Comparison of ENCODE assay signal across 1 cellular context in the genomic region with DNA sequence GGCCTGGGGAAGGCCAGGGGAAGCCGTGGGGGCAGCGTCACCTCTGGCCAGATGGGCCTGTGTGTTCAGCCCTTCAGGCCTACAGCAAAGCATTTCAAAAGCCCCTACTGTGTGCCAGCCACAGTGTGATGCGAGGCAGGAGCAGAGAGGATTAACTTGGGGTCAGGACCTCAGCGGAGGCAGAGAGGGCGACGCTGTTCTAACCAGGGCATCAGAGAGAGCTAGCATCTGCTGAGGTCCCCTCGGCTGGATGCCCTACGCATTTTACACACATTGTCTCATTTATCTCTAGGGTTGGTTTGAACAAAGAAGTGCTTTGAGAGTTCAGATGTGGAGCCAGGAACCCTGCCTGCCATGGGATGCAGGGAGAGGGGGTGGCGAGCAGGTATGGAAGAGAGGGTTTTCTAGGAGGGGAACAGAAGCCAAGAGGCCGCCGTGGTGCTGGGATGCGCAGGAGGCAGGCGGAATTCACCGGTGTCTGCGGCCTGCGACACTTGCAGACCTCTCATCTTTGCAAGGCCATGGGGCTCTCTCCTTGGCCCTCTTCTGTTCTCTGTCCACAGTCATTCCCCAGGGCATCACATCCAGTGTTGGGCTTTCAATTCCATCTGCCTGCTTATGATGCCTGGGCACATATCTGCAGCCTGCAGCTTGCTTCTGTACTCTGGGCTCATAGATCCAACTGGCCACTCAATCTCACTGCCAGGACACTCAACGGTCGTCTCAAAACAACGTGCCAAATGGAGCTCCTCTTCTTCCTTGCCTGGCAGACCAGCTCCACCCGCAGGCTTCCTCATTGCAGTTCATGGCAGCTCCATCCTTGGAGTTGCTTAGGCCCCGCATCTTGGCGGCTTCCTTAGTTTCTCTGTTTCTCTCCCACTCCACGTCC.
TF ChIP-seq lines count a peak whose summit lies in the region.

No MANE protein-coding gene starts in this region.

TF ChIP-seq in HepG2, 621 proteins besides CTCF, POLR2A, EP300 and RAD21 (continued from another document and continues in another):
- TF ChIP-seq, protein P1, sequence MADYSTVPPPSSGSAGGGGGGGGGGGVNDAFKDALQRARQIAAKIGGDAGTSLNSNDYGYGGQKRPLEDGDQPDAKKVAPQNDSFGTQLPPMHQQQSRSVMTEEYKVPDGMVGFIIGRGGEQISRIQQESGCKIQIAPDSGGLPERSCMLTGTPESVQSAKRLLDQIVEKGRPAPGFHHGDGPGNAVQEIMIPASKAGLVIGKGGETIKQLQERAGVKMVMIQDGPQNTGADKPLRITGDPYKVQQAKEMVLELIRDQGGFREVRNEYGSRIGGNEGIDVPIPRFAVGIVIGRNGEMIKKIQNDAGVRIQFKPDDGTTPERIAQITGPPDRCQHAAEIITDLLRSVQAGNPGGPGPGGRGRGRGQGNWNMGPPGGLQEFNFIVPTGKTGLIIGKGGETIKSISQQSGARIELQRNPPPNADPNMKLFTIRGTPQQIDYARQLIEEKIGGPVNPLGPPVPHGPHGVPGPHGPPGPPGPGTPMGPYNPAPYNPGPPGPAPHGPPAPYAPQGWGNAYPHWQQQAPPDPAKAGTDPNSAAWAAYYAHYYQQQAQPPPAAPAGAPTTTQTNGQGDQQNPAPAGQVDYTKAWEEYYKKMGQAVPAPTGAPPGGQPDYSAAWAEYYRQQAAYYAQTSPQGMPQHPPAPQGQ (CRISPR knock-in tag; IDR thresholded peaks at IDR 0.05; ENCODE audit: borderline replicate concordance): peak; percentile 49; the same call in 1 of the 2 replicates
- TF ChIP-seq, protein P2, sequence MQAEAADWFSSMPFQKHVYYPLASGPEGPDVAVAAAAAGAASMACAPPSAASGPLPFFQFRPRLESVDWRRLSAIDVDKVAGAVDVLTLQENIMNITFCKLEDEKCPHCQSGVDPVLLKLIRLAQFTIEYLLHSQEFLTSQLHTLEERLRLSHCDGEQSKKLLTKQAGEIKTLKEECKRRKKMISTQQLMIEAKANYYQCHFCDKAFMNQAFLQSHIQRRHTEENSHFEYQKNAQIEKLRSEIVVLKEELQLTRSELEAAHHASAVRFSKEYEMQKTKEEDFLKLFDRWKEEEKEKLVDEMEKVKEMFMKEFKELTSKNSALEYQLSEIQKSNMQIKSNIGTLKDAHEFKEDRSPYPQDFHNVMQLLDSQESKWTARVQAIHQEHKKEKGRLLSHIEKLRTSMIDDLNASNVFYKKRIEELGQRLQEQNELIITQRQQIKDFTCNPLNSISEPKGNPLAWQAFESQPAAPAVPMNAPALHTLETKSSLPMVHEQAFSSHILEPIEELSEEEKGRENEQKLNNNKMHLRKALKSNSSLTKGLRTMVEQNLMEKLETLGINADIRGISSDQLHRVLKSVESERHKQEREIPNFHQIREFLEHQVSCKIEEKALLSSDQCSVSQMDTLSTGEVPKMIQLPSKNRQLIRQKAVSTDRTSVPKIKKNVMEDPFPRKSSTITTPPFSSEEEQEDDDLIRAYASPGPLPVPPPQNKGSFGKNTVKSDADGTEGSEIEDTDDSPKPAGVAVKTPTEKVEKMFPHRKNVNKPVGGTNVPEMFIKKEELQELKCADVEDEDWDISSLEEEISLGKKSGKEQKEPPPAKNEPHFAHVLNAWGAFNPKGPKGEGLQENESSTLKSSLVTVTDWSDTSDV (CRISPR knock-in tag; IDR thresholded peaks at IDR 0.05): no peak
- TF ChIP-seq, protein P3, sequence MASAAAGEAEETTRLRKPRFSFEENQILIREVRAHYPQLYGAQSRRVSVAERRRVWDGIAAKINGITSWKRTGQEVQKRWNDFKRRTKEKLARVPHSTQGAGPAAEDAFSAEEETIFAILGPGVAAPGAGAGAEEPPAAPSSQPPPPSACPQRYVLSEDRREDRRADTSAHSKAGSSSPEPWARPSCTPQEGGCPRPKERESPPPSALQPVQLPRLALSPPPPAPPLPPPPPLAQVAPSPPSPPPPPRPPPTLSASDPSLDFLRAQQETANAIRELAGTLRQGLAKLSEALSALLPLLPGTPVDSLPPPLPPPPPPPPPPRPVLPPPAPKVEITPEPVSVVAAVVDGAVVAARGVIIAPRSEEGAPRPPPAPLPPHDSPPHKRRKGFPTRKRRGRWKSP (CRISPR knock-in tag; IDR thresholded peaks at IDR 0.05): no peak
- TF ChIP-seq FOXP1 (IDR thresholded peaks at IDR 0.05) (no peak), FOXP1 (CRISPR knock-in tag; IDR thresholded peaks at IDR 0.05) (no peak), XRCC5 (optimal IDR thresholded peaks at IDR 0.05; ENCODE audit: low read length) (no peak), SIN3A (IDR thresholded peaks at IDR 0.05; ENCODE audit: borderline replicate concordance, low read depth, low read length) (no peak), ZBTB21 (CRISPR knock-in tag; IDR thresholded peaks at IDR 0.05) (no peak), MXD4 (CRISPR knock-in tag; IDR thresholded peaks at IDR 0.05) (no peak), PPARG (CRISPR knock-in tag; conservative IDR thresholded peaks at IDR 0.05) (no peak), POLR2AphosphoS5 (IDR thresholded peaks at IDR 0.05; ENCODE audit: low read depth, low read length) (no peak; the same call in 1 of the 2 replicates), ZNF484 (CRISPR knock-in tag; IDR thresholded peaks at IDR 0.05; ENCODE audit: borderline replicate concordance, low read depth) (no peak), GATA4 (IDR thresholded peaks at IDR 0.05; ENCODE audit: borderline replicate concordance, low read depth) (no peak), ZNF768 (CRISPR knock-in tag; IDR thresholded peaks at IDR 0.05) (peak; percentile 43; the same call in 1 of the 2 replicates), BHLHE40 (IDR thresholded peaks at IDR 0.05; ENCODE audit: low read length) (no peak), PTBP1 (IDR thresholded peaks at IDR 0.05; ENCODE audit: low read depth, low read length, poor library complexity, severe bottlenecking) (no peak), ZNF660 (CRISPR knock-in tag; IDR thresholded peaks at IDR 0.05; ENCODE audit: borderline replicate concordance, low read depth) (no peak), SRY (CRISPR knock-in tag; IDR thresholded peaks at IDR 0.05) (no peak), STAG1 (CRISPR knock-in tag; IDR thresholded peaks at IDR 0.05) (peak; percentile 72), PHB2 (IDR thresholded peaks at IDR 0.05; ENCODE audit: partially characterized antibody) (no peak), ZNF775 (CRISPR knock-in tag; IDR thresholded peaks at IDR 0.05; ENCODE audit: borderline replicate concordance) (no peak), ZNF75D (CRISPR knock-in tag; IDR thresholded peaks at IDR 0.05; ENCODE audit: borderline replicate concordance) (no peak), KLF13 (CRISPR knock-in tag; IDR thresholded peaks at IDR 0.05) (0 out of 2 replicates have a peak, but pooled peaks have one; percentile 26), SRSF4 (IDR thresholded peaks at IDR 0.05; ENCODE audit: low read depth, low read length, poor library complexity, severe bottlenecking) (no peak), ZSCAN30 (CRISPR knock-in tag; IDR thresholded peaks at IDR 0.05) (no peak)
- TF ChIP-seq, protein P4, sequence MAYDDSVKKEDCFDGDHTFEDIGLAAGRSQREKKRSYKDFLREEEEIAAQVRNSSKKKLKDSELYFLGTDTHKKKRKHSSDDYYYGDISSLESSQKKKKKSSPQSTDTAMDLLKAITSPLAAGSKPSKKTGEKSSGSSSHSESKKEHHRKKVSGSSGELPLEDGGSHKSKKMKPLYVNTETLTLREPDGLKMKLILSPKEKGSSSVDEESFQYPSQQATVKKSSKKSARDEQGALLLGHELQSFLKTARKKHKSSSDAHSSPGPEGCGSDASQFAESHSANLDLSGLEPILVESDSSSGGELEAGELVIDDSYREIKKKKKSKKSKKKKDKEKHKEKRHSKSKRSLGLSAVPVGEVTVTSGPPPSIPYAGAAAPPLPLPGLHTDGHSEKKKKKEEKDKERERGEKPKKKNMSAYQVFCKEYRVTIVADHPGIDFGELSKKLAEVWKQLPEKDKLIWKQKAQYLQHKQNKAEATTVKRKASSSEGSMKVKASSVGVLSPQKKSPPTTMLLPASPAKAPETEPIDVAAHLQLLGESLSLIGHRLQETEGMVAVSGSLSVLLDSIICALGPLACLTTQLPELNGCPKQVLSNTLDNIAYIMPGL (CRISPR knock-in tag; IDR thresholded peaks at IDR 0.05; ENCODE audit: borderline replicate concordance in 1 of 2, low read depth in 1 of 2): no peak; a peak in 2 of 4 replicates
- TF ChIP-seq, protein P5, sequence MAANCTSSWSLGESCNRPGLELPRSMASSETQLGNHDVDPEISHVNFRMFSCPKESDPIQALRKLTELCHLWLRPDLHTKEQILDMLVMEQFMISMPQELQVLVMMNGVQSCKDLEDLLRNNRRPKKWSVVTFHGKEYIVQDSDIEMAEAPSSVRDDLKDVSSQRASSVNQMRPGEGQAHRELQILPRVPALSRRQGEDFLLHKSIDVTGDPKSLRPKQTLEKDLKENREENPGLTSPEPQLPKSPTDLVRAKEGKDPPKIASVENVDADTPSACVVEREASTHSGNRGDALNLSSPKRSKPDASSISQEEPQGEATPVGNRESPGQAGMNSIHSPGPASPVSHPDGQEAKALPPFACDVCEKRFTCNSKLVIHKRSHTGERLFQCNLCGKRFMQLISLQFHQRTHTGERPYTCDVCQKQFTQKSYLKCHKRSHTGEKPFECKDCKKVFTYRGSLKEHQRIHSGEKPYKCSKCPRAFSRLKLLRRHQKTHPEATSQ (CRISPR knock-in tag; IDR thresholded peaks at IDR 0.05; ENCODE audit: borderline replicate concordance): no peak
- TF ChIP-seq, protein P6, sequence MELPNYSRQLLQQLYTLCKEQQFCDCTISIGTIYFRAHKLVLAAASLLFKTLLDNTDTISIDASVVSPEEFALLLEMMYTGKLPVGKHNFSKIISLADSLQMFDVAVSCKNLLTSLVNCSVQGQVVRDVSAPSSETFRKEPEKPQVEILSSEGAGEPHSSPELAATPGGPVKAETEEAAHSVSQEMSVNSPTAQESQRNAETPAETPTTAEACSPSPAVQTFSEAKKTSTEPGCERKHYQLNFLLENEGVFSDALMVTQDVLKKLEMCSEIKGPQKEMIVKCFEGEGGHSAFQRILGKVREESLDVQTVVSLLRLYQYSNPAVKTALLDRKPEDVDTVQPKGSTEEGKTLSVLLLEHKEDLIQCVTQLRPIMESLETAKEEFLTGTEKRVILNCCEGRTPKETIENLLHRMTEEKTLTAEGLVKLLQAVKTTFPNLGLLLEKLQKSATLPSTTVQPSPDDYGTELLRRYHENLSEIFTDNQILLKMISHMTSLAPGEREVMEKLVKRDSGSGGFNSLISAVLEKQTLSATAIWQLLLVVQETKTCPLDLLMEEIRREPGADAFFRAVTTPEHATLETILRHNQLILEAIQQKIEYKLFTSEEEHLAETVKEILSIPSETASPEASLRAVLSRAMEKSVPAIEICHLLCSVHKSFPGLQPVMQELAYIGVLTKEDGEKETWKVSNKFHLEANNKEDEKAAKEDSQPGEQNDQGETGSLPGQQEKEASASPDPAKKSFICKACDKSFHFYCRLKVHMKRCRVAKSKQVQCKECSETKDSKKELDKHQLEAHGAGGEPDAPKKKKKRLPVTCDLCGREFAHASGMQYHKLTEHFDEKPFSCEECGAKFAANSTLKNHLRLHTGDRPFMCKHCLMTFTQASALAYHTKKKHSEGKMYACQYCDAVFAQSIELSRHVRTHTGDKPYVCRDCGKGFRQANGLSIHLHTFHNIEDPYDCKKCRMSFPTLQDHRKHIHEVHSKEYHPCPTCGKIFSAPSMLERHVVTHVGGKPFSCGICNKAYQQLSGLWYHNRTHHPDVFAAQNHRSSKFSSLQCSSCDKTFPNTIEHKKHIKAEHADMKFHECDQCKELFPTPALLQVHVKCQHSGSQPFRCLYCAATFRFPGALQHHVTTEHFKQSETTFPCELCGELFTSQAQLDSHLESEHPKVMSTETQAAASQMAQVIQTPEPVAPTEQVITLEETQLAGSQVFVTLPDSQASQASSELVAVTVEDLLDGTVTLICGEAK (IDR thresholded peaks at IDR 0.05): no peak
- TF ChIP-seq, protein P6 (CRISPR knock-in tag; IDR thresholded peaks at IDR 0.05): no peak
- TF ChIP-seq, protein P7, sequence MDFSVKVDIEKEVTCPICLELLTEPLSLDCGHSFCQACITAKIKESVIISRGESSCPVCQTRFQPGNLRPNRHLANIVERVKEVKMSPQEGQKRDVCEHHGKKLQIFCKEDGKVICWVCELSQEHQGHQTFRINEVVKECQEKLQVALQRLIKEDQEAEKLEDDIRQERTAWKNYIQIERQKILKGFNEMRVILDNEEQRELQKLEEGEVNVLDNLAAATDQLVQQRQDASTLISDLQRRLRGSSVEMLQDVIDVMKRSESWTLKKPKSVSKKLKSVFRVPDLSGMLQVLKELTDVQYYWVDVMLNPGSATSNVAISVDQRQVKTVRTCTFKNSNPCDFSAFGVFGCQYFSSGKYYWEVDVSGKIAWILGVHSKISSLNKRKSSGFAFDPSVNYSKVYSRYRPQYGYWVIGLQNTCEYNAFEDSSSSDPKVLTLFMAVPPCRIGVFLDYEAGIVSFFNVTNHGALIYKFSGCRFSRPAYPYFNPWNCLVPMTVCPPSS (IDR thresholded peaks at IDR 0.05): no peak
- TF ChIP-seq, protein P8, sequence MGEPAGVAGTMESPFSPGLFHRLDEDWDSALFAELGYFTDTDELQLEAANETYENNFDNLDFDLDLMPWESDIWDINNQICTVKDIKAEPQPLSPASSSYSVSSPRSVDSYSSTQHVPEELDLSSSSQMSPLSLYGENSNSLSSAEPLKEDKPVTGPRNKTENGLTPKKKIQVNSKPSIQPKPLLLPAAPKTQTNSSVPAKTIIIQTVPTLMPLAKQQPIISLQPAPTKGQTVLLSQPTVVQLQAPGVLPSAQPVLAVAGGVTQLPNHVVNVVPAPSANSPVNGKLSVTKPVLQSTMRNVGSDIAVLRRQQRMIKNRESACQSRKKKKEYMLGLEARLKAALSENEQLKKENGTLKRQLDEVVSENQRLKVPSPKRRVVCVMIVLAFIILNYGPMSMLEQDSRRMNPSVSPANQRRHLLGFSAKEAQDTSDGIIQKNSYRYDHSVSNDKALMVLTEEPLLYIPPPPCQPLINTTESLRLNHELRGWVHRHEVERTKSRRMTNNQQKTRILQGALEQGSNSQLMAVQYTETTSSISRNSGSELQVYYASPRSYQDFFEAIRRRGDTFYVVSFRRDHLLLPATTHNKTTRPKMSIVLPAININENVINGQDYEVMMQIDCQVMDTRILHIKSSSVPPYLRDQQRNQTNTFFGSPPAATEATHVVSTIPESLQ (CRISPR knock-in tag; conservative IDR thresholded peaks at IDR 0.05): no peak
